13 cellular contexts compared by ENCODE assay signal in the genomic region with DNA sequence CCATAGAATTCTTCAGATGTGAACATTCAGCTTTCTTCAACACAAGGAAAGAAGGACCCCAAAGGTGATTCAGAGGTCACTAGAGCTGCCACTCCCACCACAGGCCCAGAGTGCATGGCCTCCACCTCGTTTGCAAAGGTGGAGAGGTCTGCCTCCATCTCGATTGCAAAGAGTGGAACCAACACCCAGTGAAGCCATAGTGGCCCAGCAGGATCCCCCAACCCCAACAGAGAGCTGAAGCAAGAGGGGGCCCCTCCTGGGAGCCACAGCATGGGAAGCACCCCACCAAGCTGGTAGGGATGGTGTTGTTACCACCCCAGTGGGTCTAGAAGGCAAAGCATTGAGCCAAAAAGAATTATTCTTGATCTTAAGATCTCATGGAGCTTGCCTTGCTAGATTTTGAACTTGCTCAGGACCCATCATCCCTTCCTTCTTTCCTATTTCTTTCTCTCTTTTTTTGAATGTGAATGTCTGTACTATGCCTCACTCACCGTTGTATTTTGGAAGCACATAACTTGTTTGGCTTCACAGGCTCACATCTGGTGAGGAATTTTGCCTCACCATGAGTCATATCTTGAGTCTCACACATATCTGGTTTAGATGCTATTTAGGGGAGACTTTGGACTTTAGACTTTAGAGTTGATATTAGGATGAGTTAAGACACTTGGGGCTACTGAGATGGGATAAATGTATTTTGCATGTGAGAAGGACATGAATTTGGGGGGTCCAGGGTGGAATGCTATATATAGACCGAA.
DNase-seq lines count a peak whose midpoint lies in the region; ATAC-seq and TF ChIP-seq lines count a peak whose summit lies in the region.
"Had no signal": no experiment of that assay in that cellular context is flagged by ENCODE, and none has a peak within 500 bp of the region (broad histone marks: within the 10 kb centered on the region; RNA-seq: fewer than 3 reads in every experiment).

No MANE protein-coding gene starts in this region.

- TF ChIP-seq EP300 in suprapubic skin (IDR thresholded peaks at IDR 0.05) = no peak

- H3K4me3 Mint-ChIP-seq in H9 = no peak overlapping the region
- no peak overlapping the region for H3K4me3 Mint-ChIP-seq in natural killer cell
- H3K4me3 Mint-ChIP-seq: activated T-cell treated with anti-CD3 and anti-CD28 coated beads, Interleukin-2, amount 50 U/mL, for 72 hours had no signal

- H3K27me3 Mint-ChIP-seq in H9 (ENCODE audit: low read depth) (peaks cover 23% of the 10 kb centered on the region), natural killer cell (ENCODE audit: low read depth in 2 of 2) (peaks cover 13 to 26% of the 10 kb centered on the region in 2 donors)

- H4K5ac ChIP-seq in H9 (ENCODE audit: insufficient read length, low read depth, low read length) = no peak overlapping the region

- no peak overlapping the region for H3T11ph ChIP-seq in H9 (ENCODE audit: low read length)

- no peaks in the 10 kb centered on the region for H3K36me3 ChIP-seq in suprapubic skin

- DNase-seq in H9 (peak; percentile 4), SW 1271 (lab: John Stamatoyannopoulos, UW) (peak; percentile 39 to 61), fibroblast of pulmonary artery (ENCODE audit: low read depth) (peak; percentile 14), suprapubic skin (ENCODE audit: low spot score in 2 of 2) (peak; percentile 18 to 68), natural killer cell (no peak), HPDE6-E6E7 (ENCODE audit: extremely low spot score) (no peak)
- DNase-seq in stimulated activated naive CD8-positive, alpha-beta T cell treated with anti-CD3 and anti-CD28 coated beads, Interleukin-15, Interleukin-2, amounts not matched to agents 100 U/mL and 50 U/mL, for 24 hours = no peak
- DNase-seq: activated CD4-positive, alpha-beta T cell treated with anti-CD3 and anti-CD28 coated beads for 4 hours; activated T-cell treated with anti-CD3 and anti-CD28 coated beads, Interleukin-2, amount 50 U/mL, for 72 hours; Caco-2; Kasumi-1; T-helper 1 cell; testis had no signal

- H3K27ac ChIP-seq in H9 (ENCODE audit: insufficient read length, low read depth, low read length) = no peak overlapping the region
- H3K27ac ChIP-seq in suprapubic skin = no peak overlapping the region
- H3K27ac ChIP-seq: testis had no signal

- H4K91ac ChIP-seq in H9 (ENCODE audit: insufficient read length, low read depth, low read length) = no peak overlapping the region

- no peak overlapping the region for H2BK12ac ChIP-seq in H9 (ENCODE audit: insufficient read length, low read depth, low read length)

- no peak overlapping the region for H2AFZ ChIP-seq in H9 (ENCODE audit: low read length)

- H3K4me3 ChIP-seq in fibroblast of pulmonary artery (replicated peaks; ENCODE audit: low read depth, low read length) (no peak overlapping the region), suprapubic skin (no peak overlapping the region)
- H3K4me3 ChIP-seq: testis had no signal

- no peaks in the 10 kb centered on the region for H3K4me1 ChIP-seq in H9 (ENCODE audit: insufficient read depth, low read length)
- peaks cover 27% of the 10 kb centered on the region for H3K4me1 ChIP-seq in suprapubic skin
- H3K4me1 ChIP-seq: testis had no signal

- no peaks in the 10 kb centered on the region for H3K9me3 ChIP-seq in H9 (ENCODE audit: control insufficient read depth, low read depth, low read length)
- H3K9me3 ChIP-seq in suprapubic skin = no peaks in the 10 kb centered on the region
- H3K9me3 ChIP-seq: testis had no signal

- H3K23me2 ChIP-seq in H9 (ENCODE audit: insufficient read length, low read depth, low read length, poor library complexity, severe bottlenecking) = no peaks in the 10 kb centered on the region

- no peak overlapping the region for H3K4me2 ChIP-seq in H9 (ENCODE audit: insufficient read depth, insufficient read length, low read length)

- no peak overlapping the region for H2BK120ac ChIP-seq in H9 (ENCODE audit: low read depth, low read length, poor library complexity, severe bottlenecking)

- no peak overlapping the region for H2BK5ac ChIP-seq in H9 (ENCODE audit: insufficient read length, low read length)

- ATAC-seq in natural killer cell = no peak
- ATAC-seq in stimulated activated naive CD8-positive, alpha-beta T cell treated with anti-CD3 and anti-CD28 coated beads, Interleukin-15, Interleukin-2, amounts not matched to agents 100 U/mL and 50 U/mL, for 24 hours = no peak
- ATAC-seq: activated T-cell treated with anti-CD3 and anti-CD28 coated beads, Interleukin-2, amount 50 U/mL, for 72 hours had no signal

- H3K27me3 ChIP-seq in H9 (ENCODE audit: insufficient read depth, low read length) = no peaks in the 10 kb centered on the region
- no peaks in the 10 kb centered on the region for H3K27me3 ChIP-seq in suprapubic skin
- H3K27me3 ChIP-seq: testis had no signal

- H3K79me2 ChIP-seq in H9 (ENCODE audit: insufficient read depth, low read length) = no peaks in the 10 kb centered on the region

- no peak overlapping the region for H3K4ac ChIP-seq in H9 (ENCODE audit: low read depth, low read length)

- no peaks in the 10 kb centered on the region for H3K4me1 Mint-ChIP-seq in H9
- no peaks in the 10 kb centered on the region for H3K4me1 Mint-ChIP-seq in natural killer cell

- no peak overlapping the region for H3K14ac ChIP-seq in H9 (ENCODE audit: insufficient read depth, low read length)

- no peak overlapping the region for H2AK5ac ChIP-seq in H9 (ENCODE audit: insufficient read length, low read length)

- intact Hi-C loops in natural killer cell (cut with micrococcal nuclease) = no loop called here

- H3K36me3 Mint-ChIP-seq in H9 (ENCODE audit: insufficient read depth in 1 of 3, low read depth in 3 of 3) (no peaks in the 10 kb centered on the region; a peak in 2 of 7 replicates), natural killer cell (no peaks in the 10 kb centered on the region)

- H4K20me1 ChIP-seq in H9 (ENCODE audit: control insufficient read depth, insufficient read depth, insufficient read length) = no peaks in the 10 kb centered on the region

- H3K27ac Mint-ChIP-seq in H9 (no peak overlapping the region), natural killer cell (no peak overlapping the region)
- H3K27ac Mint-ChIP-seq: activated T-cell treated with anti-CD3 and anti-CD28 coated beads, Interleukin-2, amount 50 U/mL, for 72 hours had no signal

- no peak overlapping the region for H4K8ac ChIP-seq in H9 (replicated peaks; ENCODE audit: insufficient read length, low read depth, low read length)

- H3K18ac ChIP-seq in H9 (ENCODE audit: insufficient read length, low read depth, low read length) = no peak overlapping the region

- TF ChIP-seq POLR2A in suprapubic skin (IDR thresholded peaks at IDR 0.05) = no peak

- TF ChIP-seq CTCF in H9 (conservative IDR thresholded peaks at IDR 0.05) (no peak), fibroblast of pulmonary artery (IDR thresholded peaks at IDR 0.05; ENCODE audit: low read length, missing control alignments) (no peak), suprapubic skin (IDR thresholded peaks at IDR 0.05) (no peak), natural killer cell (IDR thresholded peaks at IDR 0.05) (no peak)

- no peaks in the 10 kb centered on the region for H3K79me1 ChIP-seq in H9 (ENCODE audit: insufficient read depth, low read depth, low read length, poor library complexity, severe bottlenecking)

- no CpG with 5 or more reads among the region's 4 CpGs for WGBS in H9 (ENCODE audit: extremely low coverage, insufficient read length, low lambda C conversion rate)
- 79% methylated on average over 4 of the region's 4 CpGs for WGBS in suprapubic skin

- H3K56ac ChIP-seq in H9 (ENCODE audit: insufficient read length, low read depth, low read length) = no peak overlapping the region

- no peak overlapping the region for H3K9ac ChIP-seq in H9 (ENCODE audit: extremely low read depth, insufficient read length, low read length)

- H3K23ac ChIP-seq in H9 (ENCODE audit: insufficient read length, low read depth, low read length) = no peak overlapping the region

- peaks cover 0 to 4% of the 10 kb centered on the region in 2 experiments; a peak in 2 of 5 replicates for H3K9me3 Mint-ChIP-seq in H9
- no peaks in the 10 kb centered on the region for H3K9me3 Mint-ChIP-seq in natural killer cell

- no peak overlapping the region for H2BK20ac ChIP-seq in H9 (ENCODE audit: low read depth, low read length, poor library complexity, severe bottlenecking)

- no peak overlapping the region for H2BK15ac ChIP-seq in H9 (ENCODE audit: low read depth, low read length)

Comparison
In these comparisons a context has a peak if more than half of its experiments do, and no peak if none do; other contexts are left out.
1. DNase-seq: peak in H9 (single experiment), SW 1271 (2 of 2), fibroblast of pulmonary artery (single experiment) and suprapubic skin (2 of 2); none in natural killer cell (single experiment), stimulated activated naive CD8-positive, alpha-beta T cell treated with anti-CD3 and anti-CD28 coated beads, Interleukin-15, Interleukin-2, amounts not matched to agents 100 U/mL and 50 U/mL, for 24 hours (single experiment) and HPDE6-E6E7 (single experiment).